Comparison of ENCODE assay signal across 13 cellular contexts in genomic region chr11:96037267-96037990, GRCh38.
DNase-seq lines count a peak whose midpoint lies in the region; ATAC-seq, FAIRE-seq and TF ChIP-seq lines count a peak whose summit lies in the region.
"Had no signal": no experiment of that assay in that cellular context is flagged by ENCODE, and none has a peak within 500 bp of the region (broad histone marks: within the 10 kb centered on the region; RNA-seq: fewer than 3 reads in every experiment).

No MANE protein-coding gene starts in this region.

- H3K36me3 ChIP-seq in GM12878 (ENCODE audit: control insufficient read depth in 2 of 2, insufficient read depth in 2 of 2, low read length in 1 of 2) (no peaks in the 10 kb centered on the region), mesenchymal stem cell (ENCODE audit: control insufficient read depth in 1 of 2, insufficient read depth in 2 of 2, low read depth in 1 of 2, low read length in 2 of 2) (no peaks in the 10 kb centered on the region)
- H3K36me3 ChIP-seq: heart right ventricle had no signal

- WGBS in GM12878 (ENCODE audit: insufficient coverage, insufficient replicate concordance, low lambda C conversion rate, missing lambda C conversion rate) = 52% methylated on average over 6 of the region's 6 CpGs
- 23% methylated on average over 5 of the region's 6 CpGs for WGBS in mesenchymal stem cell

- no peak overlapping the region for H2BK120ac ChIP-seq in mesenchymal stem cell (ENCODE audit: low read depth, low read length)

- H3K4me1 ChIP-seq in GM12878 (ENCODE audit: control insufficient read depth, insufficient read depth, low read length) (peaks cover 4% of the 10 kb centered on the region; the same call in 1 of the 2 replicates), mesenchymal stem cell (ENCODE audit: control insufficient read depth, insufficient read depth, low read depth, low read length) (peaks cover 3% of the 10 kb centered on the region)

- no peak for TF ChIP-seq POLR2A in GM12878 (IDR thresholded peaks at IDR 0.05; ENCODE audit: low read depth, low read length)

- SMC1A ChIA-PET in GM12878 (lab: Charles Lee; ENCODE audit: uncharacterized antibody, unreplicated experiment) = interaction anchor here (0.7 to 1.9 kb wide), 5 partner anchors 9 to 304 kb away, joined by 3 to 6 read pairs (median 4); no protein-coding TSS in a partner anchor

- H2AFZ ChIP-seq in GM12878 (ENCODE audit: control insufficient read depth, low read depth, low read length) = no peak overlapping the region
- no peak overlapping the region for H2AFZ ChIP-seq in mesenchymal stem cell (ENCODE audit: low read depth, low read length)
- H2AFZ ChIP-seq: parathyroid adenoma had no signal

- CTCF ChIA-PET in GM12878 (lab: Yijun Ruan, JAX) = no interaction called here

- no peak for TF ChIP-seq RAD21 in GM12878 (IDR thresholded peaks at IDR 0.05; ENCODE audit: insufficient read depth, low read depth, low read length)

- no peak overlapping the region for H3K14ac ChIP-seq in mesenchymal stem cell (ENCODE audit: low read length in 2 of 2)

- FAIRE-seq in GM12878 (lab: Jason Lieb, UNC) (peak; percentile 62), GM19239 (lab: Jason Lieb, UNC) (no peak)
- FAIRE-seq: G401.6 had no signal

- no peak overlapping the region for H3K4me3 ChIP-seq in GM12878
- no peak overlapping the region for H3K4me3 ChIP-seq in mesenchymal stem cell (ENCODE audit: insufficient read depth in 1 of 2, low read depth in 1 of 2, low read length in 2 of 2)
- H3K4me3 ChIP-seq: heart right ventricle had no signal

- ATAC-seq in GM12878 (peak; percentile 72), GM18870 (IDR thresholded peaks at IDR 0.05; ENCODE audit: unreplicated experiment) (no peak), HG03521 (IDR thresholded peaks at IDR 0.05; ENCODE audit: unreplicated experiment) (no peak)
- ATAC-seq: heart right ventricle had no signal

- no peak overlapping the region for H4K8ac ChIP-seq in mesenchymal stem cell (ENCODE audit: low read length)

- intact Hi-C loops in GM12878 (cut with micrococcal nuclease; ENCODE audit: unreplicated experiment) = no loop called here

- TF ChIP-seq EP300 in GM12878 (IDR thresholded peaks at IDR 0.05; ENCODE audit: borderline replicate concordance in 1 of 2, control insufficient read depth in 1 of 2, low read depth in 2 of 2, low read length in 2 of 2) = 0 out of 4 replicates have a peak, but pooled peaks of 1 of the 2 experiments have one; percentile 16

- no peak overlapping the region for H2AK5ac ChIP-seq in mesenchymal stem cell (ENCODE audit: low read length, severe bottlenecking)

- H3K27me3 ChIP-seq in GM12878 (replicated peaks in 1 of 2; ENCODE audit: control insufficient read depth in 2 of 2, insufficient read depth in 2 of 2, low read length in 1 of 2) (no peaks in the 10 kb centered on the region), mesenchymal stem cell (ENCODE audit: control insufficient read depth in 1 of 2, insufficient read depth in 1 of 2, low read length in 2 of 2) (no peaks in the 10 kb centered on the region)
- H3K27me3 ChIP-seq: heart right ventricle had no signal

- H3K79me1 ChIP-seq in mesenchymal stem cell (replicated peaks; ENCODE audit: low read length, poor library complexity, severe bottlenecking) = peaks cover 23% of the 10 kb centered on the region

- H3K27ac ChIP-seq in GM12878 (ENCODE audit: control insufficient read depth, insufficient read depth) (no peak overlapping the region), mesenchymal stem cell (ENCODE audit: low read length, poor library complexity, severe bottlenecking) (peak overlapping the region; percentile 15)
- H3K27ac ChIP-seq: heart right ventricle, parathyroid adenoma had no signal

- TF ChIP-seq CTCF in GM12878 (IDR thresholded peaks at IDR 0.05 in 2 of 3, conservative IDR thresholded peaks at IDR 0.05 in 1 of 3; ENCODE audit: control insufficient read depth in 2 of 3, extremely low read depth in 1 of 3, insufficient read depth in 1 of 3, low read depth in 3 of 3, low read length in 3 of 3) = no peak

- H2BK5ac ChIP-seq in mesenchymal stem cell (ENCODE audit: low read depth, low read length, poor library complexity, severe bottlenecking) = no peak overlapping the region

- no peak overlapping the region for H4K91ac ChIP-seq in mesenchymal stem cell (ENCODE audit: low read length)

- H3K4ac ChIP-seq in mesenchymal stem cell (ENCODE audit: low read depth in 1 of 2, low read length in 2 of 2) = no peak overlapping the region

- BruUV-seq in GM12878 (replicated peaks; lab: Mats Ljungman, UMichigan) = no TSS peak

- no peaks in the 10 kb centered on the region for H3K79me2 ChIP-seq in GM12878 (ENCODE audit: control insufficient read depth, insufficient read depth, low read length)
- H3K79me2 ChIP-seq: parathyroid adenoma had no signal

- H3K4me2 ChIP-seq in GM12878 (ENCODE audit: control insufficient read depth, insufficient read depth) (no peak overlapping the region), mesenchymal stem cell (ENCODE audit: low read length, poor library complexity, severe bottlenecking) (peak overlapping the region; percentile 31)

- H3K9ac ChIP-seq in GM12878 (ENCODE audit: control insufficient read depth, insufficient read depth, low read length) = no peak overlapping the region
- H3K9ac ChIP-seq in mesenchymal stem cell (ENCODE audit: low read length) = peak overlapping the region; percentile 72
- H3K9ac ChIP-seq: parathyroid adenoma had no signal

- H3K23ac ChIP-seq in mesenchymal stem cell (ENCODE audit: low read length in 2 of 2) = no peak overlapping the region

- RAD21 ChIA-PET in GM12878 (lab: Charles Lee; ENCODE audit: unreplicated experiment) = no interaction called here

- POLR2A ChIA-PET in GM12878 (lab: Charles Lee) = interaction anchor here (0.6 kb wide), 1 partner anchor 206 kb away, joined by 7 read pairs; no protein-coding TSS in a partner anchor

- peak; percentile 46 for DNase-seq in COLO668 (lab: John Stamatoyannopoulos, UW; ENCODE audit: unreplicated experiment)
- peak; percentile 94 for DNase-seq in HT-29 (ENCODE audit: low spot score)
- DNase-seq in GM12878 (ENCODE audit: low read depth, low spot score) = no peak
- DNase-seq in mesenchymal stem cell = peak; percentile 90
- no peak for DNase-seq in SIG-M5 (lab: John Stamatoyannopoulos, UW)
- no peak for DNase-seq in GM19239 (ENCODE audit: insufficient read length, low spot score)
- DNase-seq: activated CD4-positive, alpha-beta T cell treated with anti-CD3 and anti-CD28 coated beads for 48 hours; amniotic stem cell; heart right ventricle had no signal

- no peak overlapping the region for H2BK12ac ChIP-seq in mesenchymal stem cell (ENCODE audit: low read length in 2 of 2)

- H2BK15ac ChIP-seq in mesenchymal stem cell (ENCODE audit: low read depth, poor library complexity, severe bottlenecking) = no peak overlapping the region

- no peaks in the 10 kb centered on the region for H4K20me1 ChIP-seq in GM12878 (ENCODE audit: control insufficient read depth, insufficient read depth)

- in situ Hi-C loops in GM12878 (cut with MboI) = no loop called here

- peak overlapping the region in 1 of 2 experiments; percentile 11 for H3K18ac ChIP-seq in mesenchymal stem cell (ENCODE audit: low read depth in 1 of 2, low read length in 2 of 2)

- H3K9me3 ChIP-seq in GM12878 (replicated peaks; ENCODE audit: control insufficient read depth, insufficient read depth, low read length) (no peaks in the 10 kb centered on the region), mesenchymal stem cell (ENCODE audit: control insufficient read depth, low read length) (no peaks in the 10 kb centered on the region)
- H3K9me3 ChIP-seq: heart right ventricle had no signal

TF ChIP-seq in GM12878, 131 proteins besides CTCF, POLR2A, EP300 and RAD21:
- TF ChIP-seq KDM1A (IDR thresholded peaks at IDR 0.05; ENCODE audit: borderline replicate concordance) = no peak
TF ChIP-seq in GM12878: peak in this region for 0.

Comparison
In these comparisons a context has a peak if more than half of its experiments do, and no peak if none do; other contexts are left out.
1. DNase-seq: peak in COLO668 (single experiment), HT-29 (single experiment) and mesenchymal stem cell (single experiment); none in GM12878 (single experiment), SIG-M5 (single experiment) and GM19239 (single experiment).